10 cellular contexts compared by ENCODE assay signal in genomic region chr17:75549246-75550138, GRCh38. TPM values are rescaled to one million over a fixed set of nuclear protein-coding genes. Genes with fewer than 3 reads are reported as not detected.
A peak's percentile ranks its signal among the peaks of the same experiment; 100 is the strongest.
DNase-seq lines count a peak whose midpoint lies in the region; ATAC-seq, FAIRE-seq and TF ChIP-seq lines count a peak whose summit lies in the region.
"Had no signal": no experiment of that assay in that cellular context is flagged by ENCODE, and none has a peak within 500 bp of the region (broad histone marks: within the 10 kb centered on the region; RNA-seq: fewer than 3 reads in every experiment).

No MANE protein-coding gene starts in this region.

- no peaks in the 10 kb centered on the region for H3K79me2 ChIP-seq in mammary epithelial cell (ENCODE audit: insufficient read depth, low read length)

- H3K36me3 ChIP-seq in mammary epithelial cell (ENCODE audit: insufficient read depth, low read length) = no peaks in the 10 kb centered on the region
- H3K36me3 ChIP-seq in mucosa of descending colon (ENCODE audit: low read depth) = no peaks in the 10 kb centered on the region

- H3K9me3 ChIP-seq in mammary epithelial cell (replicated peaks; ENCODE audit: insufficient read depth, low read length) (no peaks in the 10 kb centered on the region), mucosa of descending colon (no peaks in the 10 kb centered on the region)

- FAIRE-seq in D721Med (lab: Jason Lieb, UNC) = no peak

- H3K4me3 Mint-ChIP-seq in Calu3 (ENCODE audit: low read depth, unreplicated experiment) = peak overlapping the region; percentile 56

- H2AFZ ChIP-seq in mammary epithelial cell (ENCODE audit: low read depth, low read length) = peak overlapping the region; percentile 88

- dilution Hi-C loops in mammary epithelial cell (cut with HindIII; ENCODE audit: low sequenced_read_pairs) = no loop called here

- intact Hi-C loops in Calu3 (cut with micrococcal nuclease; ENCODE audit: unreplicated experiment) = loop anchor here (1.0 kb wide), 1 partner anchor 18 kb away; no protein-coding TSS in a partner anchor
- intact Hi-C loops in mammary epithelial cell (cut with micrococcal nuclease) = no loop called here
- intact Hi-C loops in mucosa of descending colon (cut with DNase I, micrococcal nuclease) = no loop called here

- TSS peak; percentile 81 for BruUV-seq in Calu3 (replicated peaks; lab: Mats Ljungman, UMichigan)
- no TSS peak for BruUV-seq in mammary epithelial cell (replicated peaks; lab: Mats Ljungman, UMichigan)

- H4K20me1 ChIP-seq in mammary epithelial cell (ENCODE audit: insufficient read depth, low read length) = no peaks in the 10 kb centered on the region

- no peaks in the 10 kb centered on the region for H3K9me3 Mint-ChIP-seq in Calu3 (ENCODE audit: low read depth, unreplicated experiment)

- H3K4me3 ChIP-seq in mammary epithelial cell (replicated peaks in 1 of 3; ENCODE audit: insufficient read depth in 1 of 3, low read depth in 2 of 3, low read length in 3 of 3) = no peak overlapping the region
- no peak overlapping the region for H3K4me3 ChIP-seq in mucosa of descending colon

- H3K27me3 Mint-ChIP-seq in Calu3 (ENCODE audit: unreplicated experiment) = no peaks in the 10 kb centered on the region

- TF ChIP-seq CTCF in Calu3 (IDR thresholded peaks at IDR 0.05; ENCODE audit: unreplicated experiment) = no peak
- no peak for TF ChIP-seq CTCF in mammary epithelial cell (conservative IDR thresholded peaks at IDR 0.05 in 1 of 2, IDR thresholded peaks at IDR 0.05 in 1 of 2; ENCODE audit: extremely low read depth in 1 of 2, insufficient read depth in 1 of 2, low read depth in 1 of 2, low read length in 2 of 2)
- TF ChIP-seq CTCF in mucosa of descending colon (IDR thresholded peaks at IDR 0.05) = no peak
- TF ChIP-seq CTCF in D721Med (IDR thresholded peaks at IDR 0.05; ENCODE audit: insufficient read depth, missing control alignments) = no peak

- H3K4me1 Mint-ChIP-seq in Calu3 (ENCODE audit: low read depth, unreplicated experiment) = peaks cover 44% of the 10 kb centered on the region

- CTCF ChIA-PET in Calu3 (lab: Charles Lee) = interaction anchor here (0.5 to 2.0 kb wide), 13 partner anchors 10 to 357 kb away, joined by 3 to 11 read pairs (median 6); partner anchors contain the start of genes LLGL2, TMEM94 and TSEN54
- CTCF ChIA-PET in mammary epithelial cell (lab: Charles Lee; ENCODE audit: low non-redundant PET) = no interaction called here

- ATAC-seq in mucosa of descending colon (peak; percentile 86), HG03460 (IDR thresholded peaks at IDR 0.05; ENCODE audit: unreplicated experiment) (no peak)

- peak; percentile 95 for DNase-seq in Calu3
- DNase-seq in NCI-H187 treated with DMSO at 0.1 percent for 48 hours (lab: John Stamatoyannopoulos, UW) = peak; percentile 42
- peak; percentile 71 for DNase-seq in mammary epithelial cell
- peak; percentile 90 to 93 (median 91) for DNase-seq in mucosa of descending colon
- DNase-seq in HK-2 (ENCODE audit: unreplicated experiment) = no peak
- DNase-seq in T1000 (lab: John Stamatoyannopoulos, UW) = no peak
- DNase-seq in D721Med (ENCODE audit: insufficient read length, low spot score) = no peak
- DNase-seq: activated naive CD4-positive, alpha-beta T cell treated with Interleukin-2 at 50 U/mL for 16 hours; T-helper 1 cell had no signal

- H3K27me3 ChIP-seq in mammary epithelial cell (ENCODE audit: insufficient read depth, low read length) = no peaks in the 10 kb centered on the region

- peaks cover 64% of the 10 kb centered on the region for H3K36me3 Mint-ChIP-seq in Calu3 (ENCODE audit: insufficient read depth, unreplicated experiment)

- peak overlapping the region; percentile 66 for H3K4me2 ChIP-seq in mammary epithelial cell (ENCODE audit: insufficient read depth, low read depth, low read length)

- H3K27ac ChIP-seq in mammary epithelial cell (ENCODE audit: insufficient read depth, low read depth, low read length) = peak overlapping the region; percentile 51

- WGBS in mammary epithelial cell (ENCODE audit: low coverage, missing lambda C conversion rate) = 8% methylated on average over 17 of the region's 22 CpGs

- H3K27ac Mint-ChIP-seq in Calu3 (ENCODE audit: unreplicated experiment) = peak overlapping the region; percentile 96

- in situ Hi-C loops in mammary epithelial cell (cut with MboI; ENCODE audit: low sequenced_read_pairs in 2 of 2) = no loop called here

- H3K4me1 ChIP-seq in mammary epithelial cell (ENCODE audit: insufficient read depth, low read length) = peaks cover 17% of the 10 kb centered on the region
- peaks cover 41% of the 10 kb centered on the region for H3K4me1 ChIP-seq in mucosa of descending colon (ENCODE audit: low read depth)

- H3K9ac ChIP-seq in mammary epithelial cell (ENCODE audit: insufficient read depth, low read length) = peak overlapping the region; percentile 34

RNA-seq across cellular contexts. Expression of gene LLGL2, which starts 24.0 kb away (rescaled TPM):
- total RNA-seq in Calu3 (2022) (208 and 251 TPM in 2 replicates), mammary epithelial cell (10 to 100 TPM; 22.3 to 25.7 TPM), mucosa of descending colon (100 to 1,000 TPM; 269 to 590 (median 405) TPM)
- 15.4 TPM for polyA plus RNA-seq in mammary epithelial cell
- 11.0 TPM for polyA minus RNA-seq in mammary epithelial cell

RNA-seq across cellular contexts. Expression of gene TSEN54, which starts 33.2 kb away (rescaled TPM):
- total RNA-seq in Calu3 (2022) = 52.1 and 55.4 TPM in 2 replicates
- 10 to 100 TPM; 10.2 to 19.6 TPM for total RNA-seq in mammary epithelial cell
- 24.1 TPM for polyA plus RNA-seq in mammary epithelial cell
- 12.5 TPM for polyA minus RNA-seq in mammary epithelial cell
- total RNA-seq in mucosa of descending colon = 10 to 100 TPM; 26.3 to 38.0 (median 28.7) TPM

RNA-seq across cellular contexts. Expression of gene CASKIN2, which starts 34.2 kb away (rescaled TPM):
- total RNA-seq in Calu3 (2022) (30.0 and 30.4 TPM in 2 replicates), mammary epithelial cell (10 to 100 TPM; 10.5 to 22.1 TPM), mucosa of descending colon (10 to 100 TPM; 27.8 to 44.5 (median 33.8) TPM)
- polyA plus RNA-seq in mammary epithelial cell = 6.6 TPM
- polyA minus RNA-seq in mammary epithelial cell = 7.0 TPM

RNA-seq across cellular contexts. Expression of gene MYO15B, which starts 38.1 kb away (rescaled TPM):
- total RNA-seq in Calu3 (2022) = 58.4 and 78.6 TPM in 2 replicates
- total RNA-seq in mammary epithelial cell = 1 to 10 TPM; 5.2 to 5.8 TPM
- 0.31 TPM for polyA plus RNA-seq in mammary epithelial cell
- polyA minus RNA-seq in mammary epithelial cell = not detected
- total RNA-seq in mucosa of descending colon = 1,000 to 10,000 TPM in 1 of 3 donors, 100 to 1,000 TPM in 2; 591 to 1,071 (median 660) TPM

Comparison
In these comparisons a context has a peak if more than half of its experiments do, and no peak if none do; other contexts are left out.
1. DNase-seq: peak in Calu3 (single experiment), NCI-H187 treated with DMSO at 0.1 percent for 48 hours (single experiment), mammary epithelial cell (single experiment) and mucosa of descending colon (3 of 3); none in HK-2 (single experiment), T1000 (single experiment) and D721Med (single experiment).